Comparison of ENCODE assay signal across 35 cellular contexts in the genomic region with DNA sequence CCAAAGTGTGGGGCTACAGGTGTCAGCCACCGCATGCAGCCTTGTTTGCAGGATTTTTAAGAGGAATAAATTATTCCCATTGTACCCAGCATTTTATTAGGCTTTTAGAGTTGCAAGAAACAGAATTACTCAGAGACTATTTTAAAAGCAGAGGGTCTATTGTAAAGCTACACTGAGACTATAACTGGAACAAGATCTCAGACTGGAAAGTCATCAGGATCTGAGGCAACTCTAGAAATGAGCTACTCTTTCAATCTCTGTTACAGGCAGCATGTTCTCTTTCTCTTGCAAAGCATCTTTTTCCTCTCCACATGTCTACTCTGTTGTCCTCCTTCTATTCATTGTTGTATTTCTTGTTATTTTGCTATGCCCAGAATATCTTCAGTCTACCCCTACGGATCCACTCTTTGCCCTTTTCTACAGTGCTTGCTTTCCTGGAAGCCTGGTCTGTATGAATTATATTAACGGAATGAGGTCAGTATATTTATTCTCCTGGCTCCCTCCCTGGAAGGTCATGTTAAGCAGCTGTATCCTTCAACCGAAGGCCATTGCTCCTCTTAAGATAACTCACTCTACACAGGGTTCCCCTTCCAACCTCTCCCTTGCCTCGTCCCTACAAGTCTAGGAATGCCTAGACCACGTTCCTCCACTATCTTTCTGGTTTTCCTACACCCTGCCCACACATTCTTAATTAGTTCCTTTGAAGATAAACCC.
"Had no signal": no experiment of that assay in that cellular context is flagged by ENCODE, and none has a peak within 500 bp of the region (broad histone marks: within the 10 kb centered on the region; RNA-seq: fewer than 3 reads in every experiment).

No MANE protein-coding gene starts in this region.

- H3K27ac ChIP-seq: KMS-11, Peyer's patch, SJSA1, WERI-Rb-1 had no signal

- H3K4me3 ChIP-seq: Peyer's patch, SJSA1 had no signal

- H3K9me3 ChIP-seq: Peyer's patch, SJSA1, SK-N-SH had no signal

- H3K27me3 Mint-ChIP-seq: activated CD4-positive, alpha-beta T cell treated with anti-CD3 and anti-CD28 coated beads for 36 hours; activated CD4-positive, alpha-beta T cell treated with anti-CD3 and anti-CD28 coated beads, Interleukin-2, amount 10 ng/mL, durations not matched to agents 7 days and 5 days; activated naive CD4-positive, alpha-beta T cell treated with anti-CD3 and anti-CD28 coated beads, Interleukin-2, amount 50 U/mL, for 24 hours; activated T-cell treated with anti-CD3 and anti-CD28 coated beads, Interleukin-2, amount 50 U/mL, for 24 hours had no signal

- H3K4me2 ChIP-seq: KMS-11, SK-N-SH had no signal

- H3K4me1 Mint-ChIP-seq: activated CD4-positive, alpha-beta T cell treated with anti-CD3 and anti-CD28 coated beads for 36 hours; activated CD4-positive, alpha-beta T cell treated with anti-CD3 and anti-CD28 coated beads, Interleukin-2, amount 10 ng/mL, durations not matched to agents 7 days and 5 days; activated naive CD4-positive, alpha-beta T cell treated with anti-CD3 and anti-CD28 coated beads, Interleukin-2, amount 50 U/mL, for 24 hours; activated naive CD8-positive, alpha-beta T cell treated with anti-CD3 and anti-CD28 coated beads, Interleukin-2, amount 10 ng/mL, durations not matched to agents 7 days and 5 days; brain had no signal

- H3K36me3 ChIP-seq: Peyer's patch, SJSA1, WERI-Rb-1 had no signal

- FAIRE-seq: bronchial epithelial cell had no signal

- DNase-seq: activated CD4-positive, alpha-beta T cell treated with anti-CD3 and anti-CD28 coated beads for 36 hours; activated CD4-positive, alpha-beta T cell treated with anti-CD3 and anti-CD28 coated beads, Interleukin-2, amount 10 ng/mL, durations not matched to agents 7 days and 5 days; activated CD4-positive, alpha-beta T cell treated with anti-CD3 and anti-CD28 coated beads, Interleukin-2, amount 50 U/mL, for 48 hours; activated CD4-positive, CD25-positive, alpha-beta regulatory T cell; activated CD8-positive, alpha-beta T cell treated with anti-CD3 and anti-CD28 coated beads, Interleukin-2, amount 10 ng/mL, durations not matched to agents 7 days and 5 days; activated gamma-delta T cell; activated naive CD4-positive, alpha-beta T cell treated with Interleukin-2 at 50 U/mL for 16 hours; activated naive CD8-positive, alpha-beta T cell treated with anti-CD3 and anti-CD28 coated beads, Interleukin-2, amount 10 ng/mL, durations not matched to agents 7 days and 5 days; activated T-cell treated with anti-CD3 and anti-CD28 coated beads, Interleukin-2, amount 50 U/mL, for 24 hours; caudate nucleus; NCI-H1092 treated with DMSO at 0.1 percent for 48 hours; NCI-H1417; NCI-H146; NCI-H187; NCI-H2029 treated with DMSO at 0.1 percent for 48 hours; NCI-H2107; NCI-H2171; NCI-H510A; NCI-H526; NCI-H748 treated with DMSO at 0.1 percent for 48 hours; NK-92 treated with Interleukin-12 subunit alpha and Interleukin-12 subunit beta, amount 100 ng/mL, for 24 hours; PC-3; Peyer's patch; RPMI8226; SHP77 treated with DMSO at 0.1 percent for 48 hours; SK-N-SH; WERI-Rb-1 had no signal

- H3K9me3 Mint-ChIP-seq: activated CD4-positive, alpha-beta T cell treated with anti-CD3 and anti-CD28 coated beads, Interleukin-2, amount 10 ng/mL, durations not matched to agents 7 days and 5 days; activated naive CD4-positive, alpha-beta T cell treated with anti-CD3 and anti-CD28 coated beads, Interleukin-2, amount 50 U/mL, for 24 hours; activated naive CD8-positive, alpha-beta T cell treated with anti-CD3 and anti-CD28 coated beads, Interleukin-2, amount 10 ng/mL, durations not matched to agents 7 days and 5 days; activated T-cell treated with anti-CD3 and anti-CD28 coated beads, Interleukin-2, amount 50 U/mL, for 24 hours; activated T-helper 2 cell treated with anti-CD3 and anti-CD28 coated beads, Interferon-gamma antibody, Interleukin-2, Interleukin-4, amounts not matched to agents 10 μg/mL and 5 μg/mL and 100 μg/mL, durations not matched to agents 14 hours and 24 hours and 36 hours; T-helper 1 cell treated with Interleukin-12 subunit alpha and Interleukin-12 subunit beta and Interleukin-4 antibody, amounts not matched to agents 30 μg/mL and 1 μg/mL, for 36 hours; T-helper 2 cell treated with Interferon-gamma antibody and Interleukin-4, amounts not matched to agents 5 μg/mL and 100 μg/mL, for 36 hours had no signal

- H3K36me3 Mint-ChIP-seq: activated naive CD4-positive, alpha-beta T cell treated with anti-CD3 and anti-CD28 coated beads, Interleukin-2, amount 50 U/mL, for 24 hours; activated naive CD8-positive, alpha-beta T cell treated with anti-CD3 and anti-CD28 coated beads, Interleukin-2, amount 10 ng/mL, durations not matched to agents 7 days and 5 days; brain had no signal

- H3K27me3 ChIP-seq: Peyer's patch, SJSA1 had no signal

- ATAC-seq: activated CD4-positive, alpha-beta T cell treated with anti-CD3 and anti-CD28 coated beads for 36 hours; activated CD8-positive, alpha-beta T cell treated with anti-CD3 and anti-CD28 coated beads, Interleukin-2, amount 10 ng/mL, durations not matched to agents 7 days and 5 days; PC-3 had no signal

- H3K4me1 ChIP-seq: Peyer's patch, SJSA1 had no signal

- H3K9ac ChIP-seq: KMS-11, SK-N-SH had no signal

- H3K4me3 Mint-ChIP-seq: activated CD4-positive, alpha-beta T cell treated with anti-CD3 and anti-CD28 coated beads for 36 hours; activated CD4-positive, alpha-beta T cell treated with anti-CD3 and anti-CD28 coated beads, Interleukin-2, amount 10 ng/mL, durations not matched to agents 7 days and 5 days; activated CD8-positive, alpha-beta T cell treated with anti-CD3 and anti-CD28 coated beads, Interleukin-2, amount 10 ng/mL, durations not matched to agents 7 days and 5 days; activated naive CD4-positive, alpha-beta T cell treated with anti-CD3 and anti-CD28 coated beads, Interleukin-2, amount 50 U/mL, for 24 hours; activated naive CD8-positive, alpha-beta T cell treated with anti-CD3 and anti-CD28 coated beads, Interleukin-2, amount 10 ng/mL, durations not matched to agents 7 days and 5 days; activated T-cell treated with anti-CD3 and anti-CD28 coated beads, Interleukin-2, amount 50 U/mL, for 24 hours; brain; T-helper 1 cell treated with Interleukin-12 subunit alpha and Interleukin-12 subunit beta and Interleukin-4 antibody, amounts not matched to agents 30 μg/mL and 1 μg/mL, for 36 hours; T-helper 2 cell treated with Interferon-gamma antibody and Interleukin-4, amounts not matched to agents 5 μg/mL and 100 μg/mL, for 36 hours had no signal

- H3K27ac Mint-ChIP-seq: activated CD4-positive, alpha-beta T cell treated with anti-CD3 and anti-CD28 coated beads for 36 hours; activated CD4-positive, alpha-beta T cell treated with anti-CD3 and anti-CD28 coated beads, Interleukin-2, amount 10 ng/mL, durations not matched to agents 7 days and 5 days; activated CD8-positive, alpha-beta T cell treated with anti-CD3 and anti-CD28 coated beads, Interleukin-2, amount 10 ng/mL, durations not matched to agents 7 days and 5 days; activated naive CD4-positive, alpha-beta T cell treated with anti-CD3 and anti-CD28 coated beads, Interleukin-2, amount 50 U/mL, for 24 hours; activated naive CD8-positive, alpha-beta T cell treated with anti-CD3 and anti-CD28 coated beads, Interleukin-2, amount 10 ng/mL, durations not matched to agents 7 days and 5 days; activated T-cell treated with anti-CD3 and anti-CD28 coated beads, Interleukin-2, amount 50 U/mL, for 24 hours; activated T-helper 2 cell treated with anti-CD3 and anti-CD28 coated beads, Interferon-gamma antibody, Interleukin-2, Interleukin-4, amounts not matched to agents 10 μg/mL and 5 μg/mL and 100 μg/mL, durations not matched to agents 14 hours and 24 hours and 36 hours; T-helper 1 cell treated with Interleukin-12 subunit alpha and Interleukin-12 subunit beta and Interleukin-4 antibody, amounts not matched to agents 30 μg/mL and 1 μg/mL, for 36 hours; T-helper 2 cell treated with Interferon-gamma antibody and Interleukin-4, amounts not matched to agents 5 μg/mL and 100 μg/mL, for 36 hours had no signal
